16 cellular contexts compared by ENCODE assay signal in the genomic region with DNA sequence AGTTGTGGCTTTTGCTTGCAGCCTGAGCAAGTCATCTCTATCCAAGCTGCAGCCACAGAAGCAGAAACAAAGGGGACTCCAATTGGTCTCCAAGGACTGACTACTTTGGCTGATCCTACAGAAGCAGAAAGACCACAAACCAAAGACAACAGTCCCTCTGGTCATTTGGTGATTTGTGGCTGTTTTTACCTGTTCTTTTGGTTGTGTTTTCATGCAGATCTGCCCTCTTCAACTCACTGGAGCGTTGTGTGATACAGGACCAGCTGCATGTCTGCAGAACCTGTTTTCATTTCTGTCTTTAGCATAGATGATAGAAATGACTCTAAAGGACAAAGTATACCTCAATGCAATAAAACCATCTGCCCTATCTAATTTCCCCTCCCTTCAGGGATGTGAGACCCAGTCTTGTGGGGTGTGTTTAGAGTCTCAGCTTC. TPM values are rescaled to one million over a fixed set of nuclear protein-coding genes. Genes with fewer than 3 reads are reported as not detected.
DNase-seq lines count a peak whose midpoint lies in the region; ATAC-seq and TF ChIP-seq lines count a peak whose summit lies in the region.
"Had no signal": no experiment of that assay in that cellular context is flagged by ENCODE, and none has a peak within 500 bp of the region (broad histone marks: within the 10 kb centered on the region; RNA-seq: fewer than 3 reads in every experiment).

No MANE protein-coding gene starts in this region.

- no peaks in the 10 kb centered on the region; the same call in 1 of the 2 replicates for H3K9me2 ChIP-seq in GM23338 (ENCODE audit: insufficient read depth)

- H3K4me1 Mint-ChIP-seq in activated CD8-positive, alpha-beta memory T cell treated with anti-CD3 and anti-CD28 coated beads, Interleukin-2, amount 10 ng/mL, durations not matched to agents 7 days and 5 days, result peaks cover 14% of the 10 kb centered on the region
- peaks cover 9% of the 10 kb centered on the region for H3K4me1 Mint-ChIP-seq in GM23338

- CTCF ChIA-PET in activated CD8-positive, alpha-beta memory T cell treated with anti-CD3 and anti-CD28 coated beads, Interleukin-2, amount 10 ng/mL, durations not matched to agents 7 days and 5 days (lab: Charles Lee), result no interaction called here

- no peaks in the 10 kb centered on the region for H3K36me3 ChIP-seq in GM23338 (ENCODE audit: insufficient read depth)
- H3K36me3 ChIP-seq: uterus had no signal

- no peaks in the 10 kb centered on the region for H4K20me1 ChIP-seq in GM23338 (replicated peaks; ENCODE audit: insufficient read depth)

- DNase-seq in activated CD8-positive, alpha-beta memory T cell treated with anti-CD3 and anti-CD28 coated beads, Interleukin-2, amount 10 ng/mL, durations not matched to agents 7 days and 5 days, result peak; percentile 50
- DNase-seq in activated CD8-positive, alpha-beta memory T cell treated with anti-CD3 and anti-CD28 coated beads for 24 hours, result no peak
- no peak for DNase-seq in GM23338 (ENCODE audit: low spot score)
- no peak for DNase-seq in substantia nigra (lab: John Stamatoyannopoulos, UW)
- no peak for DNase-seq in NCI-H2171 treated with DMSO at 0.1 percent for 48 hours (lab: John Stamatoyannopoulos, UW)
- DNase-seq in stimulated activated CD4-positive, alpha-beta T cell treated with anti-CD3 and anti-CD28 coated beads, Interleukin-2, amount 100 ng/mL, for 48 hours, result no peak
- no peak for DNase-seq in COLO668 (lab: John Stamatoyannopoulos, UW; ENCODE audit: unreplicated experiment)
- DNase-seq: activated T-cell treated with anti-CD3 and anti-CD28 coated beads, Interleukin-2, amount 50 U/mL, for 4 hours; IMR-90; NCI-H524; uterus had no signal

- H2AFZ ChIP-seq in GM23338, result peak overlapping the region; percentile 69; the same call in 1 of the 2 replicates
- H2AFZ ChIP-seq: hepatocyte had no signal

- no peak overlapping the region for H3K4me2 ChIP-seq in GM23338
- H3K4me2 ChIP-seq: hepatocyte had no signal

- H3K79me2 ChIP-seq in GM23338 (replicated peaks; ENCODE audit: insufficient read depth), result no peaks in the 10 kb centered on the region
- H3K79me2 ChIP-seq: hepatocyte had no signal

- peaks cover 3% of the 10 kb centered on the region; the same call in 1 of the 2 replicates for H3K4me1 ChIP-seq in GM23338 (ENCODE audit: insufficient read depth)
- H3K4me1 ChIP-seq: uterus had no signal

- no peaks in the 10 kb centered on the region for H3K36me3 Mint-ChIP-seq in activated CD8-positive, alpha-beta memory T cell treated with anti-CD3 and anti-CD28 coated beads, Interleukin-2, amount 10 ng/mL, durations not matched to agents 7 days and 5 days
- no peaks in the 10 kb centered on the region for H3K36me3 Mint-ChIP-seq in GM23338 (ENCODE audit: low read depth)
- H3K36me3 Mint-ChIP-seq: natural killer cell treated with Interleukin-12 subunit alpha and Interleukin-12 subunit beta and Interleukin-15 and Interleukin-18, amount 100 ng/mL, for 72 hours had no signal

- no peak overlapping the region for H3K4me3 Mint-ChIP-seq in activated CD8-positive, alpha-beta memory T cell treated with anti-CD3 and anti-CD28 coated beads, Interleukin-2, amount 10 ng/mL, durations not matched to agents 7 days and 5 days
- no peak overlapping the region for H3K4me3 Mint-ChIP-seq in GM23338
- H3K4me3 Mint-ChIP-seq: activated T-cell treated with anti-CD3 and anti-CD28 coated beads, Interleukin-2, amount 50 U/mL, for 4 hours; natural killer cell treated with Interleukin-12 subunit alpha and Interleukin-12 subunit beta and Interleukin-15 and Interleukin-18, amount 100 ng/mL, for 72 hours had no signal

- no peaks in the 10 kb centered on the region for H3K9me3 Mint-ChIP-seq in activated CD8-positive, alpha-beta memory T cell treated with anti-CD3 and anti-CD28 coated beads, Interleukin-2, amount 10 ng/mL, durations not matched to agents 7 days and 5 days (ENCODE audit: low read depth)
- H3K9me3 Mint-ChIP-seq in GM23338, result no peaks in the 10 kb centered on the region
- H3K9me3 Mint-ChIP-seq: activated T-cell treated with anti-CD3 and anti-CD28 coated beads, Interleukin-2, amount 50 U/mL, for 4 hours; natural killer cell treated with Interleukin-12 subunit alpha and Interleukin-12 subunit beta and Interleukin-15 and Interleukin-18, amount 100 ng/mL, for 72 hours had no signal

- H3K27ac ChIP-seq in GM23338 (ENCODE audit: low read depth), result no peak overlapping the region
- peak overlapping the region; percentile 11 for H3K27ac ChIP-seq in substantia nigra (ENCODE audit: low read depth, low read length, poor library complexity, severe bottlenecking)
- H3K27ac ChIP-seq: hepatocyte, uterus had no signal

- H3K27me3 ChIP-seq in GM23338 (ENCODE audit: insufficient read depth), result no peaks in the 10 kb centered on the region
- H3K27me3 ChIP-seq: hepatocyte, uterus had no signal

- ATAC-seq in activated CD8-positive, alpha-beta memory T cell treated with anti-CD3 and anti-CD28 coated beads, Interleukin-2, amount 10 ng/mL, durations not matched to agents 7 days and 5 days, result peak; percentile 55
- ATAC-seq in GM23338, result no peak
- ATAC-seq in HG03432 (IDR thresholded peaks at IDR 0.05; ENCODE audit: unreplicated experiment), result peak; percentile 77

- TF ChIP-seq CTCF in GM23338 (conservative IDR thresholded peaks at IDR 0.05; ENCODE audit: low read depth in 2 of 2), result no peak

- H3K27ac Mint-ChIP-seq in activated CD8-positive, alpha-beta memory T cell treated with anti-CD3 and anti-CD28 coated beads, Interleukin-2, amount 10 ng/mL, durations not matched to agents 7 days and 5 days, result no peak overlapping the region
- H3K27ac Mint-ChIP-seq in GM23338, result no peak overlapping the region
- H3K27ac Mint-ChIP-seq: natural killer cell treated with Interleukin-12 subunit alpha and Interleukin-12 subunit beta and Interleukin-15 and Interleukin-18, amount 100 ng/mL, for 72 hours had no signal

- H3K27me3 Mint-ChIP-seq in activated CD8-positive, alpha-beta memory T cell treated with anti-CD3 and anti-CD28 coated beads, Interleukin-2, amount 10 ng/mL, durations not matched to agents 7 days and 5 days, result peaks cover 42% of the 10 kb centered on the region
- peaks cover 2% of the 10 kb centered on the region for H3K27me3 Mint-ChIP-seq in GM23338 (ENCODE audit: insufficient read depth, low read depth, poor library complexity)

- H3F3A ChIP-seq in GM23338 (replicated peaks; ENCODE audit: low read depth), result no peaks in the 10 kb centered on the region

- no peak overlapping the region for H3K4me3 ChIP-seq in GM23338
- H3K4me3 ChIP-seq: hepatocyte, uterus had no signal

TF ChIP-seq in GM23338, 12 proteins besides CTCF, POLR2A, EP300 and RAD21:
- TF ChIP-seq STAT1 (IDR thresholded peaks at IDR 0.05; ENCODE audit: unreplicated experiment), result no peak
- no peak for TF ChIP-seq NANOG (IDR thresholded peaks at IDR 0.05; ENCODE audit: borderline replicate concordance)
- no peak for TF ChIP-seq POLR2AphosphoS5 (IDR thresholded peaks at IDR 0.05; ENCODE audit: low read depth)
- TF ChIP-seq CREB1 (CRISPR knock-in tag; IDR thresholded peaks at IDR 0.05; ENCODE audit: low read depth), result no peak

RNA-seq across cellular contexts. Expression of a gene that starts 48.8 kb away (rescaled TPM):
- total RNA-seq in activated CD8-positive, alpha-beta memory T cell treated with anti-CD3 and anti-CD28 coated beads, Interleukin-2, amount 10 ng/mL, durations not matched to agents 7 days and 5 days, result not detected
- total RNA-seq in GM23338 (2014; rRNA removed; shearing (Covaris generic)), result 0.49 and 0.58 TPM in 2 replicates
- polyA plus RNA-seq in GM23338 (2016; fragmentation: Nextera tagmentation; extraction: Ambion mirVana), result 0.49 and 0.82 TPM in 2 replicates
- total RNA-seq: A673; activated T-cell treated with anti-CD3 and anti-CD28 coated beads, Interleukin-2, amount 50 U/mL, for 4 hours; natural killer cell treated with Interleukin-12 subunit alpha and Interleukin-12 subunit beta and Interleukin-15 and Interleukin-18, amount 100 ng/mL, for 72 hours; T-helper 2 cell treated with Interferon-gamma antibody and Interleukin-4, amounts not matched to agents 100 ng/mL and 5 ng/mL, for 36 hours had no signal
- polyA plus RNA-seq: hepatocyte had no signal
